ENCODE assay signal across 1 cellular context in the genomic region with DNA sequence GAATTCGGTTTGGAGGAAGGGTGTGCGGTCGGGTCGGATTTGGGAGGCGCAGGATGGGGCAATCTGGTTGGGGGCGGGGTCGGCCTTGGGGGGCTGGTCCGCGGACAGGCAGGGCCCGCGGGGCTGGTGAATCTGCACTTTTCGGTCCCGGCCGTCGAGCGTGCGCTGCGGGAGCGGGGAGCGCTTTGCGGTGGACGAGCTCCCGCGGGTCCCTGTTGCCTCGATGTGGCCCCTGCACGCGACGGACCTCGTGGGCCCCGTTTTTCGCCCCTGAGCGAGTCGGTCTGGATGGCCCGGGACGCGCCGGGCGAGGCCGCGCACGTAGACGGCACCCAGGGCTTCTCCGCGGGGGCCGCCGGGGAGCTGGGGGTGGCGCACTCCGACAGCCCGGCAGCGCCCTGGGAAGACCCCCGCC.
TF ChIP-seq lines count a peak whose summit lies in the region.

No MANE protein-coding gene starts in this region.

TF ChIP-seq in GM12878, 131 proteins besides CTCF, POLR2A, EP300 and RAD21:
- TF ChIP-seq NR2F1 (conservative IDR thresholded peaks at IDR 0.05) (0 out of 2 replicates have a peak, but pooled peaks have one; percentile 6), SMARCA5 (IDR thresholded peaks at IDR 0.05) (0 out of 2 replicates have a peak, but pooled peaks have one; percentile 28), TARDBP (IDR thresholded peaks at IDR 0.05; ENCODE audit: borderline replicate concordance) (no peak), BACH1 (IDR thresholded peaks at IDR 0.05; ENCODE audit: borderline replicate concordance) (peak; percentile 92; the same call in 1 of the 2 replicates), NKRF (conservative IDR thresholded peaks at IDR 0.05) (peak; percentile 42; the same call in 1 of the 2 replicates), EED (IDR thresholded peaks at IDR 0.05; ENCODE audit: low read depth) (0 out of 2 replicates have a peak, but pooled peaks have one; percentile 2), CBX3 (IDR thresholded peaks at IDR 0.05; ENCODE audit: borderline replicate concordance, low read depth) (no peak)
